ENCODE assay signal across 2 cellular contexts in the genomic region with DNA sequence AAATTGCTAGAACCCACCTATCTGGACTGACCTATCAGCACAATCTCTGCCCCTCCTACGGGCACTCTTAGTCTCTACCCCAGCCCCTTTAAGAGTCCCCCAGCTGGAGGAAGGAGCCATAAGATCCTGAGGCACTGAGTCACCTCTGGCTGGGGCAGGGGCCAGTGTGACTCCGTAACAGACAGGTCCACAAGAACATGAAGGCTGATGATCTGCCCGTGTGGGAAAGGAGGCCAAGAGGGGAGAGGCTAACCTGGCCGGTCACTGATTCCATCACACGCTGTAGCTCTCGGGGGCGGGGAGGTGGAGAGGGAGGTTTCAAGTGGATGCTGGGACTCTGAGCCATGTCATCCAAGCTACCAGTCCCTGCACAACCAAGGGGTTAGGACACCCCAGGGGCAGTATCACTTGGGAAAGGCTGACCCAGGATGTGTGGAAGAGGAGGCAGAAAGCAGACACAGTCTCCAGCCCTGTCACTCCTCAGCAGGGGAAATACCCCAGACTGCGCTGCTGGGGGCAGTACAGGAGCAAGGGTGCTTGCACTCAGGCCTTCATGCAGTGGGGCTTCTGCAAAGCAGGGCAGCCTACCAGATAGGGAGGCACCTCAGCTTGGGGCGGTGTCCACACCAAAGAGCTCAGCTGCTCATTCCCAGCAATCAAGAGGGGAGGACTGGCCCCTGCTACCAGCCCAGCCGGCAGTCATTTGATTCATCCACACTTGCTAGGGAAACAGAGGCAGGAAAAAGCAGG.
TF ChIP-seq lines count a peak whose summit lies in the region.

No MANE protein-coding gene starts in this region.

TF ChIP-seq in HCT116, 20 proteins besides CTCF, POLR2A, EP300 and RAD21:
- TF ChIP-seq YY1 (IDR thresholded peaks at IDR 0.05; ENCODE audit: extremely low read depth, insufficient replicate concordance, low read depth, low read length), result no peak
TF ChIP-seq in HCT116: peak in this region for 0.

TF ChIP-seq in GM12891, 5 proteins besides CTCF, POLR2A, EP300 and RAD21:
- TF ChIP-seq PAX5 (IDR thresholded peaks at IDR 0.05; ENCODE audit: insufficient read depth, low read length, severe bottlenecking) (no peak), SPI1 (IDR thresholded peaks at IDR 0.05; ENCODE audit: low read depth, low read length) (no peak), POLR2AphosphoS5 (IDR thresholded peaks at IDR 0.05; ENCODE audit: low read depth, low read length) (no peak), TAF1 (IDR thresholded peaks at IDR 0.05; ENCODE audit: low read depth, low read length) (no peak), POU2F2 (IDR thresholded peaks at IDR 0.05; ENCODE audit: low read depth, low read length) (no peak)
